In the genomic region with DNA sequence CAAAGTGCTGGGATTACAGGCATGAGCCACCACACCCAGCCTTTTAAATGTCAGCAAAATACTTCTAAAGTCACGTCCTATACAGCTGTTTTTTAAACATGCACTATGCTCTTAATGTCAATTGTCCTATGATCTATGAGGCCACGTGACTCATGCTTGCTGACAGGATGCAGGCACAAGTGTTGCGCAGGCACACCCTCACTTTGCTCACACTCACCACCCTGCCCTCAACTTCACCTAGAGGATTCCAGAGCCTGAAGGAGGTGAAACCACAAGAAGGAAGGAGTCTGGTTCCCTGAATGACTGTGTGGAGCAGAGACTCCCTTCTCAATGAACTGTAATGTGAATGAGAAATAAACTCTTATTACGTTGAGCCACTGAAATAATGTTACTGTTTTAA, we compare ENCODE assay signal across 1 cellular context.
TF ChIP-seq lines count a peak whose summit lies in the region.

No MANE protein-coding gene starts in this region.

TF ChIP-seq in HCT116, 20 proteins besides CTCF, POLR2A, EP300 and RAD21 (continued from another document):
- TF ChIP-seq CBX3 (IDR thresholded peaks at IDR 0.05; ENCODE audit: low read depth): peak; percentile 39; the same call in 1 of the 2 replicates
- TF ChIP-seq, protein P1, sequence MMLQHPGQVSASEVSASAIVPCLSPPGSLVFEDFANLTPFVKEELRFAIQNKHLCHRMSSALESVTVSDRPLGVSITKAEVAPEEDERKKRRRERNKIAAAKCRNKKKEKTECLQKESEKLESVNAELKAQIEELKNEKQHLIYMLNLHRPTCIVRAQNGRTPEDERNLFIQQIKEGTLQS (IDR thresholded peaks at IDR 0.05): no peak
- TF ChIP-seq CEBPB (IDR thresholded peaks at IDR 0.05; ENCODE audit: low read depth): 0 out of 2 replicates have a peak, but pooled peaks have one; percentile 10
